14 cellular contexts compared by ENCODE assay signal in genomic region chr15:62770752-62771151, GRCh38.
DNase-seq lines count a peak whose midpoint lies in the region; ATAC-seq and TF ChIP-seq lines count a peak whose summit lies in the region.
"Had no signal": no experiment of that assay in that cellular context is flagged by ENCODE, and none has a peak within 500 bp of the region (broad histone marks: within the 10 kb centered on the region; RNA-seq: fewer than 3 reads in every experiment).

No MANE protein-coding gene starts in this region.

- H4K20me1 ChIP-seq in PC-3 (ENCODE audit: low read length) = no peaks in the 10 kb centered on the region

- intact Hi-C loops in PC-3 (cut with micrococcal nuclease) = no loop called here

- H3K4me2 ChIP-seq in PC-3 (ENCODE audit: low read length) = peak overlapping the region; percentile 46; the same call in 1 of the 2 replicates

- H2AFZ ChIP-seq in PC-3 (ENCODE audit: low read length) = no peak overlapping the region

- no peak overlapping the region for H3K4me3 ChIP-seq in PC-3 (ENCODE audit: low read length)
- H3K4me3 ChIP-seq: right lobe of liver had no signal

- DNase-seq in GM04504 (ENCODE audit: low read depth) (peak; percentile 86), PC-3 (peak; percentile 73), epithelial cell of prostate (ENCODE audit: low read depth, low spot score) (peak; percentile 69), renal cortical epithelial cell (ENCODE audit: low read depth) (peak; percentile 65), immature natural killer cell (no peak)
- no peak for DNase-seq in activated CD4-positive, alpha-beta T cell treated with anti-CD3 and anti-CD28 coated beads, Interleukin-2, amount 50 U/mL, for 4 hours
- DNase-seq in activated CD4-positive, alpha-beta T cell treated with anti-CD3 and anti-CD28 coated beads, Interleukin-2, amount 50 U/mL, for 48 hours = no peak
- DNase-seq: activated CD4-positive, alpha-beta T cell treated with anti-CD3 and anti-CD28 coated beads, Interleukin-2, amount 10 ng/mL, durations not matched to agents 24 days and 14 days; cortex of kidney; DMS79 treated with DMSO at 0.1 percent for 48 hours; NCI-H1048; NCI-H510A treated with DMSO at 0.1 percent for 48 hours; right lobe of liver had no signal

- peaks cover 28% of the 10 kb centered on the region for H3K4me1 ChIP-seq in PC-3 (ENCODE audit: insufficient read depth, low read length)
- H3K4me1 ChIP-seq: right lobe of liver had no signal

- H3K79me2 ChIP-seq in PC-3 (ENCODE audit: low read length) = no peaks in the 10 kb centered on the region

- H3K36me3 Mint-ChIP-seq in immature natural killer cell = no peaks in the 10 kb centered on the region

- no peaks in the 10 kb centered on the region for H3K9me2 ChIP-seq in PC-3 (replicated peaks; ENCODE audit: low read length)

- H3K4me1 Mint-ChIP-seq in immature natural killer cell = no peaks in the 10 kb centered on the region
- H3K4me1 Mint-ChIP-seq: activated CD4-positive, alpha-beta T cell treated with anti-CD3 and anti-CD28 coated beads, Interleukin-2, amount 10 ng/mL, durations not matched to agents 24 days and 14 days had no signal

- TF ChIP-seq CTCF in PC-3 (conservative IDR thresholded peaks at IDR 0.05; ENCODE audit: low read depth, low read length) = no peak

- H3F3A ChIP-seq in PC-3 (ENCODE audit: low read length, unreplicated experiment) = no peaks in the 10 kb centered on the region

- no peak overlapping the region for H3K4me3 Mint-ChIP-seq in immature natural killer cell
- H3K4me3 Mint-ChIP-seq: activated CD4-positive, alpha-beta T cell treated with anti-CD3 and anti-CD28 coated beads, Interleukin-2, amount 10 ng/mL, durations not matched to agents 24 days and 14 days had no signal

- peak overlapping the region; percentile 72 for H3K27ac ChIP-seq in PC-3 (ENCODE audit: low read length)
- H3K27ac ChIP-seq in epithelial cell of prostate = peak overlapping the region; percentile 56
- H3K27ac ChIP-seq: right lobe of liver had no signal

- H3K9me3 ChIP-seq in PC-3 (ENCODE audit: low read length) = no peaks in the 10 kb centered on the region
- H3K9me3 ChIP-seq: right lobe of liver had no signal

- H3K27ac Mint-ChIP-seq in immature natural killer cell = no peak overlapping the region
- H3K27ac Mint-ChIP-seq: activated CD4-positive, alpha-beta T cell treated with anti-CD3 and anti-CD28 coated beads, Interleukin-2, amount 10 ng/mL, durations not matched to agents 24 days and 14 days had no signal

- CTCF ChIA-PET in PC-3 (lab: Charles Lee) = interaction anchor here (0.6 kb wide), 1 partner anchor 77 kb away, joined by 4 read pairs; no protein-coding TSS in a partner anchor

- POLR2A ChIA-PET in PC-3 (lab: Charles Lee; ENCODE audit: unreplicated experiment) = interaction anchor here (0.6 kb wide), 2 partner anchors 126 to 780 kb away, joined by 6 to 7 read pairs; no protein-coding TSS in a partner anchor

- H3K27me3 ChIP-seq in PC-3 (ENCODE audit: low read length) = no peaks in the 10 kb centered on the region
- H3K27me3 ChIP-seq: right lobe of liver had no signal

- ATAC-seq in PC-3 (peak; percentile 69), GM21515 (IDR thresholded peaks at IDR 0.05; ENCODE audit: unreplicated experiment) (no peak)

- H3K36me3 ChIP-seq in PC-3 (ENCODE audit: low read depth, low read length) = no peaks in the 10 kb centered on the region
- H3K36me3 ChIP-seq: right lobe of liver had no signal

- BruUV-seq in PC-3 (replicated peaks; lab: Mats Ljungman, UMichigan) = no TSS peak

- peak overlapping the region; percentile 15; the same call in 1 of the 2 replicates for H3K9ac ChIP-seq in PC-3 (ENCODE audit: low read length)

- H3K9me3 Mint-ChIP-seq in immature natural killer cell = no peaks in the 10 kb centered on the region
- H3K9me3 Mint-ChIP-seq: activated CD4-positive, alpha-beta T cell treated with anti-CD3 and anti-CD28 coated beads, Interleukin-2, amount 10 ng/mL, durations not matched to agents 24 days and 14 days had no signal

- H3K27me3 Mint-ChIP-seq in immature natural killer cell (ENCODE audit: low read depth in 3 of 3) = peaks cover 0 to 3% (median 0%) of the 10 kb centered on the region in 3 donors
- H3K27me3 Mint-ChIP-seq: activated CD4-positive, alpha-beta T cell treated with anti-CD3 and anti-CD28 coated beads, Interleukin-2, amount 10 ng/mL, durations not matched to agents 24 days and 14 days had no signal

Comparison
In these comparisons a context has a peak if more than half of its experiments do, and no peak if none do; other contexts are left out.
1. DNase-seq: peak in GM04504 (single experiment), PC-3 (single experiment), epithelial cell of prostate (single experiment) and renal cortical epithelial cell (single experiment); none in immature natural killer cell (0 of 3), activated CD4-positive, alpha-beta T cell treated with anti-CD3 and anti-CD28 coated beads, Interleukin-2, amount 50 U/mL, for 4 hours (0 of 2) and activated CD4-positive, alpha-beta T cell treated with anti-CD3 and anti-CD28 coated beads, Interleukin-2, amount 50 U/mL, for 48 hours (0 of 2).